27 cellular contexts compared by ENCODE assay signal in the genomic region with DNA sequence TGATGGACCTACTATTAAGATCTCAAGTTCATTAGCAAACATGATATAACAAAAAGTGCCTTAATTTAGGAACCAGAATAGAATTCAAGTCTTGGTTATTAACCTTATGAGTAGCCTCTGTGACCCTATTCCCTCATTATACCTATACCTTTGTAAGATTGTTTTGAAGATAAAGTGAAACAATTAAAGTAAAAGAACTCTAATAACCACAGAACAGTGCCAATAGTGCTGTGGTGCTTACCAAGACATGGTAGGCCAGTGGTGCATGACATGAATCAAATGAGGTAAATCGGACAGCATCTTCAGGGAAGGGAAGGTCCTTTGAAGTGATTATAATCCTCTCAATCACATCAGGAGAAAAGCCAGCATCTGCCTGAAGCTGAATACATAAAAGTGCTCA. TPM values are rescaled to one million over a fixed set of nuclear protein-coding genes. Genes with fewer than 3 reads are reported as not detected.
DNase-seq lines count a peak whose midpoint lies in the region; ATAC-seq and TF ChIP-seq lines count a peak whose summit lies in the region.
"Had no signal": no experiment of that assay in that cellular context is flagged by ENCODE, and none has a peak within 500 bp of the region (broad histone marks: within the 10 kb centered on the region; RNA-seq: fewer than 3 reads in every experiment).

No MANE protein-coding gene starts in this region.

- H2BK15ac ChIP-seq in mesenchymal stem cell (ENCODE audit: low read depth, poor library complexity, severe bottlenecking): no peak overlapping the region

- H3K36me3 ChIP-seq in mesenchymal stem cell (ENCODE audit: control insufficient read depth in 1 of 2, insufficient read depth in 2 of 2, low read depth in 1 of 2, low read length in 2 of 2) (peaks cover 2 to 14% of the 10 kb centered on the region in 2 experiments), GM23338 (ENCODE audit: insufficient read depth) (no peaks in the 10 kb centered on the region; the same call in 1 of the 2 replicates)
- peaks cover 4% of the 10 kb centered on the region for H3K36me3 ChIP-seq in CD8-positive, alpha-beta memory T cell (ENCODE audit: insufficient read depth, low read length)

- peak overlapping the region in 2 of 8 donors; percentile 18 to 71 for H3K27ac Mint-ChIP-seq in CD8-positive, alpha-beta memory T cell
- H3K27ac Mint-ChIP-seq in GM23338: no peak overlapping the region
- H3K27ac Mint-ChIP-seq: activated naive CD8-positive, alpha-beta T cell treated with anti-CD3 and anti-CD28 coated beads, Interleukin-2, amount 10 ng/mL, durations not matched to agents 7 days and 5 days; activated T-helper 2 cell treated with anti-CD3 and anti-CD28 coated beads, Interferon-gamma antibody, Interleukin-2, Interleukin-4, amounts not matched to agents 10 μg/mL and 5 μg/mL and 100 μg/mL, durations not matched to agents 14 hours and 24 hours and 36 hours; CD4-positive, alpha-beta T cell; effector memory CD8-positive, alpha-beta T cell; T-helper 17 cell had no signal

- H3K18ac ChIP-seq in mesenchymal stem cell (ENCODE audit: low read depth in 1 of 2, low read length in 2 of 2): no peak overlapping the region

- H3K4me1 ChIP-seq in mesenchymal stem cell (ENCODE audit: control insufficient read depth, insufficient read depth, low read depth, low read length) (peaks cover 3% of the 10 kb centered on the region), GM23338 (ENCODE audit: insufficient read depth) (no peaks in the 10 kb centered on the region)
- no peaks in the 10 kb centered on the region for H3K4me1 ChIP-seq in CD8-positive, alpha-beta memory T cell (ENCODE audit: insufficient read depth, low read length)
- H3K4me1 ChIP-seq: body of pancreas, esophagus squamous epithelium, suprapubic skin had no signal

- no peak overlapping the region for H3K4me3 Mint-ChIP-seq in CD8-positive, alpha-beta memory T cell
- H3K4me3 Mint-ChIP-seq in GM23338: no peak overlapping the region
- H3K4me3 Mint-ChIP-seq: activated naive CD8-positive, alpha-beta T cell treated with anti-CD3 and anti-CD28 coated beads, Interleukin-2, amount 10 ng/mL, durations not matched to agents 7 days and 5 days; CD4-positive, alpha-beta T cell; effector memory CD8-positive, alpha-beta T cell; naive thymus-derived CD8-positive, alpha-beta T cell; T-helper 17 cell had no signal

- no peak overlapping the region for H3K4ac ChIP-seq in mesenchymal stem cell (ENCODE audit: low read depth in 1 of 2, low read length in 2 of 2)

- H3K9me3 Mint-ChIP-seq in CD8-positive, alpha-beta memory T cell: no peaks in the 10 kb centered on the region
- H3K9me3 Mint-ChIP-seq in GM23338: peaks cover 13% of the 10 kb centered on the region
- H3K9me3 Mint-ChIP-seq: activated naive CD8-positive, alpha-beta T cell treated with anti-CD3 and anti-CD28 coated beads, Interleukin-2, amount 10 ng/mL, durations not matched to agents 7 days and 5 days; activated T-helper 2 cell treated with anti-CD3 and anti-CD28 coated beads, Interferon-gamma antibody, Interleukin-2, Interleukin-4, amounts not matched to agents 10 μg/mL and 5 μg/mL and 100 μg/mL, durations not matched to agents 14 hours and 24 hours and 36 hours; CD4-positive, alpha-beta T cell; effector memory CD8-positive, alpha-beta T cell had no signal

- no peaks in the 10 kb centered on the region for H3K27me3 Mint-ChIP-seq in CD8-positive, alpha-beta memory T cell
- H3K27me3 Mint-ChIP-seq in GM23338 (ENCODE audit: insufficient read depth, low read depth, poor library complexity): peaks cover 2% of the 10 kb centered on the region
- H3K27me3 Mint-ChIP-seq: activated naive CD8-positive, alpha-beta T cell treated with anti-CD3 and anti-CD28 coated beads, Interleukin-2, amount 10 ng/mL, durations not matched to agents 7 days and 5 days; CD4-positive, alpha-beta T cell; effector memory CD8-positive, alpha-beta T cell; naive thymus-derived CD8-positive, alpha-beta T cell; T-helper 17 cell had no signal

- WGBS in mesenchymal stem cell: 100% methylated on average over 1 of the region's 1 CpG

- no peaks in the 10 kb centered on the region for H3K27me3 ChIP-seq in mesenchymal stem cell (ENCODE audit: control insufficient read depth in 1 of 2, insufficient read depth in 1 of 2, low read length in 2 of 2)
- no peaks in the 10 kb centered on the region for H3K27me3 ChIP-seq in CD8-positive, alpha-beta memory T cell (ENCODE audit: insufficient read depth, low read length, poor library complexity, severe bottlenecking)
- H3K27me3 ChIP-seq in GM23338 (ENCODE audit: insufficient read depth): no peaks in the 10 kb centered on the region
- H3K27me3 ChIP-seq: body of pancreas, esophagus squamous epithelium, gastroesophageal sphincter, SJSA1, suprapubic skin had no signal

- no peak overlapping the region for H3K23ac ChIP-seq in mesenchymal stem cell (ENCODE audit: low read length in 2 of 2)

- H3K27ac ChIP-seq in mesenchymal stem cell (ENCODE audit: low read length, poor library complexity, severe bottlenecking) (peak overlapping the region; percentile 92), GM23338 (ENCODE audit: low read depth) (no peak overlapping the region)
- no peak overlapping the region for H3K27ac ChIP-seq in CD8-positive, alpha-beta memory T cell (ENCODE audit: low read depth, low read length)
- H3K27ac ChIP-seq: body of pancreas, esophagus squamous epithelium, gastroesophageal sphincter, SJSA1, suprapubic skin had no signal

- ATAC-seq in GM18511 (IDR thresholded peaks at IDR 0.05; ENCODE audit: unreplicated experiment) (peak; percentile 61), HG02610 (IDR thresholded peaks at IDR 0.05; ENCODE audit: unreplicated experiment) (peak; percentile 52), GM23338 (no peak)
- ATAC-seq: body of pancreas; effector memory CD8-positive, alpha-beta T cell; gastroesophageal sphincter; left colon; naive thymus-derived CD8-positive, alpha-beta T cell; Panc1; sciatic nerve; T-helper 17 cell had no signal

- H3K36me3 Mint-ChIP-seq in CD8-positive, alpha-beta memory T cell: peaks cover 14 to 59% (median 20%) of the 10 kb centered on the region in 3 donors
- peaks cover 15% of the 10 kb centered on the region for H3K36me3 Mint-ChIP-seq in GM23338 (ENCODE audit: low read depth)

- H2BK120ac ChIP-seq in mesenchymal stem cell (ENCODE audit: low read depth, low read length): no peak overlapping the region

- no peak overlapping the region for H3K14ac ChIP-seq in mesenchymal stem cell (ENCODE audit: low read length in 2 of 2)

- H2AFZ ChIP-seq in mesenchymal stem cell (ENCODE audit: low read depth, low read length): no peak overlapping the region
- no peak overlapping the region for H2AFZ ChIP-seq in GM23338

- H3K4me2 ChIP-seq in mesenchymal stem cell (ENCODE audit: low read length, poor library complexity, severe bottlenecking) (no peak overlapping the region), GM23338 (no peak overlapping the region)

- H4K8ac ChIP-seq in mesenchymal stem cell (ENCODE audit: low read length): no peak overlapping the region

- H4K91ac ChIP-seq in mesenchymal stem cell (ENCODE audit: low read length): no peak overlapping the region

- H3K79me2 ChIP-seq in GM23338 (replicated peaks; ENCODE audit: insufficient read depth): no peaks in the 10 kb centered on the region

- H3K4me3 ChIP-seq in mesenchymal stem cell (ENCODE audit: insufficient read depth in 1 of 2, low read depth in 1 of 2, low read length in 2 of 2): no peak overlapping the region
- no peak overlapping the region for H3K4me3 ChIP-seq in CD8-positive, alpha-beta memory T cell (ENCODE audit: low read length)
- no peak overlapping the region for H3K4me3 ChIP-seq in GM23338
- H3K4me3 ChIP-seq: body of pancreas, esophagus squamous epithelium, gastroesophageal sphincter, SJSA1, suprapubic skin had no signal

- H3K9me2 ChIP-seq in GM23338 (ENCODE audit: insufficient read depth): 0 out of 2 replicates have a peak, but pooled peaks cover 7% of the 10 kb centered on the region

- CTCF ChIA-PET in CD8-positive, alpha-beta memory T cell (lab: Charles Lee): no interaction called here

- no peak overlapping the region for H2BK5ac ChIP-seq in mesenchymal stem cell (ENCODE audit: low read depth, low read length, poor library complexity, severe bottlenecking)

- peak overlapping the region; percentile 89 for H2AK5ac ChIP-seq in mesenchymal stem cell (ENCODE audit: low read length, severe bottlenecking)

- H3F3A ChIP-seq in GM23338 (replicated peaks; ENCODE audit: low read depth): no peaks in the 10 kb centered on the region

- DNase-seq in NAMALWA (ENCODE audit: low spot score) (peak; percentile 55), mesenchymal stem cell (no peak), 8988T (no peak), GM23338 (ENCODE audit: low spot score) (no peak), cerebellar nuclear complex (lab: John Stamatoyannopoulos, UW) (no peak)
- DNase-seq in CD8-positive, alpha-beta memory T cell: no peak
- DNase-seq: activated CD4-positive, alpha-beta T cell treated with anti-CD3 and anti-CD28 coated beads, Interleukin-2, amount 50 U/mL, for 1 hour; activated naive CD8-positive, alpha-beta T cell treated with anti-CD3 and anti-CD28 coated beads, Interleukin-2, amount 10 ng/mL, durations not matched to agents 7 days and 5 days; body of pancreas; CD4-positive, alpha-beta T cell; DMS153; effector memory CD8-positive, alpha-beta T cell; esophagus squamous epithelium; left colon; naive thymus-derived CD8-positive, alpha-beta T cell; NCI-H187; NCI-H226; stimulated activated CD4-positive, alpha-beta T cell treated with anti-CD3 and anti-CD28 coated beads, Interleukin-15, amount 100 ng/mL, for 24 hours; T-helper 17 cell had no signal

- TF ChIP-seq CTCF in GM23338 (conservative IDR thresholded peaks at IDR 0.05; ENCODE audit: low read depth in 2 of 2): no peak

- no peak overlapping the region for H2BK12ac ChIP-seq in mesenchymal stem cell (ENCODE audit: low read length in 2 of 2)

- peaks cover 7% of the 10 kb centered on the region for H3K9me3 ChIP-seq in mesenchymal stem cell (ENCODE audit: control insufficient read depth, low read length)
- no peaks in the 10 kb centered on the region for H3K9me3 ChIP-seq in CD8-positive, alpha-beta memory T cell (ENCODE audit: low read length)
- H3K9me3 ChIP-seq: body of pancreas, esophagus squamous epithelium, gastroesophageal sphincter, suprapubic skin had no signal

- no peaks in the 10 kb centered on the region for H4K20me1 ChIP-seq in GM23338 (replicated peaks; ENCODE audit: insufficient read depth)

- no peaks in the 10 kb centered on the region for H3K79me1 ChIP-seq in mesenchymal stem cell (replicated peaks; ENCODE audit: low read length, poor library complexity, severe bottlenecking)

- no peak overlapping the region for H3K9ac ChIP-seq in mesenchymal stem cell (ENCODE audit: low read length)

- POLR2A ChIA-PET in CD8-positive, alpha-beta memory T cell (lab: Charles Lee): no interaction called here

- no peaks in the 10 kb centered on the region for H3K4me1 Mint-ChIP-seq in CD8-positive, alpha-beta memory T cell
- peaks cover 3% of the 10 kb centered on the region; the same call in 2 of the 3 replicates for H3K4me1 Mint-ChIP-seq in GM23338
- H3K4me1 Mint-ChIP-seq: activated naive CD8-positive, alpha-beta T cell treated with anti-CD3 and anti-CD28 coated beads, Interleukin-2, amount 10 ng/mL, durations not matched to agents 7 days and 5 days had no signal

RNA-seq across cellular contexts. Expression of a gene that starts 36.4 kb away (rescaled TPM):
- 4.5 TPM for polyA plus RNA-seq in mesenchymal stem cell (2013, experiment 1 of 2)
- polyA plus RNA-seq in mesenchymal stem cell (2013, experiment 2 of 2): 4.5 TPM
- 10 to 100 TPM; 21.4 to 22.8 TPM for total RNA-seq in CD8-positive, alpha-beta memory T cell
- 14.4 TPM for polyA plus RNA-seq in CD8-positive, alpha-beta memory T cell
- total RNA-seq in GM23338 (2014; rRNA removed; shearing (Covaris generic)): 12.2 and 14.9 TPM in 2 replicates
- polyA plus RNA-seq in GM23338 (2016; fragmentation: Nextera tagmentation; extraction: Ambion mirVana): 9.4 and 11.9 TPM in 2 replicates

RNA-seq across cellular contexts. Expression of a gene that starts 36.5 kb away (rescaled TPM):
- polyA plus RNA-seq in mesenchymal stem cell (2013, experiment 1 of 2): 3.6 TPM
- polyA plus RNA-seq in mesenchymal stem cell (2013, experiment 2 of 2): 4.0 TPM
- total RNA-seq in CD8-positive, alpha-beta memory T cell: 10 to 100 TPM; 41.6 to 44.4 TPM
- polyA plus RNA-seq in CD8-positive, alpha-beta memory T cell: 5.4 TPM
- total RNA-seq in GM23338 (2014; rRNA removed; shearing (Covaris generic)): 36.6 and 38.9 TPM in 2 replicates
- 48.3 and 58.4 TPM in 2 replicates for polyA plus RNA-seq in GM23338 (2016; fragmentation: Nextera tagmentation; extraction: Ambion mirVana)
- total RNA-seq: body of pancreas had no signal
